Comparison of ENCODE assay signal across 32 cellular contexts in the genomic region with DNA sequence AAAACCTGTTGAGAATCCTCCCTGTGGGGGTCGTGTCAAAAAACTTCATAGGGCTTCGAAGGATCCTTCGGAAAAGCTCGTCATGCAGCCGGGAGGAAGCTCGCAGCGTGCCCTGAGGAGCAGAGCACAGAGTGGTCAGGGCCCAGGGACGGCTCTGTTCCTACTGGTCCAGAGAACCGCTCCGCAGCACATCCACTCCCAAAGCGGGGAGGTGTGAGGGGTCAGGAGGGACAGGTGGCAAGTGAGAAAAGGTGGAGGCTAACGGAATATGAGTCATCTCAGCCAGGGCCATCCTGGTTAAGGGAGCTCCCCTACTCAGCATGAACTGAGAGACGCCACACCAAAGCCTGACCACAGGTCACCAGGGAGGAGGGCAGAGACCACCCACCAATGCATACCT.
"Had no signal": no experiment of that assay in that cellular context is flagged by ENCODE, and none has a peak within 500 bp of the region (broad histone marks: within the 10 kb centered on the region; RNA-seq: fewer than 3 reads in every experiment).

No MANE protein-coding gene starts in this region.

- H3K27me3 Mint-ChIP-seq: activated CD4-positive, alpha-beta memory T cell treated with anti-CD3 and anti-CD28 coated beads for 36 hours; activated CD4-positive, alpha-beta T cell treated with anti-CD3 and anti-CD28 coated beads for 36 hours; activated CD4-positive, alpha-beta T cell treated with anti-CD3 and anti-CD28 coated beads, Interleukin-2, amount 10 ng/mL, durations not matched to agents 24 days and 14 days; activated CD8-positive, alpha-beta memory T cell treated with anti-CD3 and anti-CD28 coated beads, Interleukin-2, amount 10 ng/mL, durations not matched to agents 7 days and 5 days; activated naive CD8-positive, alpha-beta T cell; activated T-cell treated with anti-CD3 and anti-CD28 coated beads, Interleukin-2, amount 50 U/mL, for 24 hours; activated T-helper 17 cell treated with anti-CD3 and anti-CD28 coated beads, Interleukin-2, amount 50 U/mL, for 72 hours; effector memory CD8-positive, alpha-beta T cell; T-cell had no signal

- H3K27me3 ChIP-seq: brain microvascular endothelial cell had no signal

- H3K9me3 Mint-ChIP-seq: activated CD4-positive, alpha-beta memory T cell treated with anti-CD3 and anti-CD28 coated beads for 36 hours; activated CD4-positive, alpha-beta T cell treated with anti-CD3 and anti-CD28 coated beads, Interleukin-2, amount 10 ng/mL, durations not matched to agents 24 days and 14 days; activated T-cell treated with anti-CD3 and anti-CD28 coated beads, Interleukin-2, amount 50 U/mL, for 24 hours; activated T-helper 17 cell treated with anti-CD3 and anti-CD28 coated beads, Interleukin-2, amount 50 U/mL, for 72 hours; effector memory CD8-positive, alpha-beta T cell; T-cell; T-helper 1 cell treated with Interleukin-12 subunit alpha and Interleukin-12 subunit beta and Interleukin-4 antibody, amounts not matched to agents 30 μg/mL and 1 μg/mL, for 36 hours had no signal

- DNase-seq: activated CD4-positive, alpha-beta memory T cell treated with anti-CD3 and anti-CD28 coated beads for 36 hours; activated CD4-positive, alpha-beta T cell treated with anti-CD3 and anti-CD28 coated beads for 36 hours; activated CD4-positive, alpha-beta T cell treated with anti-CD3 and anti-CD28 coated beads, Interleukin-2, amount 10 ng/mL, durations not matched to agents 24 days and 14 days; activated CD4-positive, CD25-positive, alpha-beta regulatory T cell; activated CD4-positive, CD25-positive, alpha-beta regulatory T cell treated with anti-CD3 and anti-CD28 coated beads, Interleukin-2, amount 50 U/mL, for 72 hours; activated CD8-positive, alpha-beta memory T cell treated with anti-CD3 and anti-CD28 coated beads, Interleukin-2, amount 10 ng/mL, durations not matched to agents 7 days and 5 days; activated CD8-positive, alpha-beta memory T cell treated with anti-CD3 and anti-CD28 coated beads, Interleukin-2, amount 50 U/mL, for 4 hours; activated CD8-positive, alpha-beta T cell treated with anti-CD3 and anti-CD28 coated beads, Interleukin-2, amount 10 ng/mL, durations not matched to agents 7 days and 5 days; activated effector memory CD4-positive, alpha-beta T cell treated with Interleukin-2 at 50 U/mL for 16 hours; activated gamma-delta T cell treated with Interleukin-2 at 50 U/mL for 16 hours; activated naive CD4-positive, alpha-beta T cell treated with anti-CD3 and anti-CD28 coated beads, Interleukin-2, amount 50 U/mL, for 16 hours; activated naive CD4-positive, alpha-beta T cell treated with Interleukin-2 at 50 U/mL for 16 hours; activated T-cell treated with anti-CD3 and anti-CD28 coated beads for 4 hours; activated T-cell treated with anti-CD3 and anti-CD28 coated beads, Interleukin-2, amount 50 U/mL, for 24 hours; amniotic stem cell; anterior cingulate cortex; brain microvascular endothelial cell; caudate nucleus; cortex of kidney; dermis blood vessel endothelial cell; effector CD4-positive, alpha-beta T cell; effector memory CD8-positive, alpha-beta T cell; foreskin fibroblast; head of caudate nucleus; SW 1271; T-cell; T1000; WERI-Rb-1 had no signal

- H3K27ac Mint-ChIP-seq: activated CD4-positive, alpha-beta memory T cell treated with anti-CD3 and anti-CD28 coated beads for 36 hours; activated CD4-positive, alpha-beta T cell treated with anti-CD3 and anti-CD28 coated beads for 36 hours; activated CD4-positive, alpha-beta T cell treated with anti-CD3 and anti-CD28 coated beads, Interleukin-2, amount 10 ng/mL, durations not matched to agents 24 days and 14 days; activated CD8-positive, alpha-beta memory T cell treated with anti-CD3 and anti-CD28 coated beads, Interleukin-2, amount 10 ng/mL, durations not matched to agents 7 days and 5 days; activated CD8-positive, alpha-beta T cell treated with anti-CD3 and anti-CD28 coated beads, Interleukin-2, amount 10 ng/mL, durations not matched to agents 7 days and 5 days; activated naive CD8-positive, alpha-beta T cell; activated T-cell treated with anti-CD3 and anti-CD28 coated beads, Interleukin-2, amount 50 U/mL, for 24 hours; activated T-helper 17 cell treated with anti-CD3 and anti-CD28 coated beads, Interleukin-2, amount 50 U/mL, for 72 hours; effector memory CD8-positive, alpha-beta T cell; T-cell; T-helper 1 cell treated with Interleukin-12 subunit alpha and Interleukin-12 subunit beta and Interleukin-4 antibody, amounts not matched to agents 30 μg/mL and 1 μg/mL, for 36 hours had no signal

- H3K4me1 Mint-ChIP-seq: activated CD4-positive, alpha-beta T cell treated with anti-CD3 and anti-CD28 coated beads for 36 hours; activated CD4-positive, alpha-beta T cell treated with anti-CD3 and anti-CD28 coated beads, Interleukin-2, amount 10 ng/mL, durations not matched to agents 24 days and 14 days; activated CD8-positive, alpha-beta memory T cell treated with anti-CD3 and anti-CD28 coated beads, Interleukin-2, amount 10 ng/mL, durations not matched to agents 7 days and 5 days; activated T-helper 17 cell treated with anti-CD3 and anti-CD28 coated beads, Interleukin-2, amount 50 U/mL, for 72 hours; T-cell had no signal

- H3K27ac ChIP-seq: brain microvascular endothelial cell, epithelial cell of prostate, WERI-Rb-1 had no signal

- H3K4me3 Mint-ChIP-seq: activated CD4-positive, alpha-beta memory T cell treated with anti-CD3 and anti-CD28 coated beads for 36 hours; activated CD4-positive, alpha-beta T cell treated with anti-CD3 and anti-CD28 coated beads for 36 hours; activated CD4-positive, alpha-beta T cell treated with anti-CD3 and anti-CD28 coated beads, Interleukin-2, amount 10 ng/mL, durations not matched to agents 24 days and 14 days; activated CD8-positive, alpha-beta memory T cell treated with anti-CD3 and anti-CD28 coated beads, Interleukin-2, amount 10 ng/mL, durations not matched to agents 7 days and 5 days; activated CD8-positive, alpha-beta T cell treated with anti-CD3 and anti-CD28 coated beads, Interleukin-2, amount 10 ng/mL, durations not matched to agents 7 days and 5 days; activated naive CD8-positive, alpha-beta T cell; activated T-cell treated with anti-CD3 and anti-CD28 coated beads, Interleukin-2, amount 50 U/mL, for 24 hours; activated T-helper 17 cell treated with anti-CD3 and anti-CD28 coated beads, Interleukin-2, amount 50 U/mL, for 72 hours; effector memory CD8-positive, alpha-beta T cell; T-cell; T-helper 1 cell treated with Interleukin-12 subunit alpha and Interleukin-12 subunit beta and Interleukin-4 antibody, amounts not matched to agents 30 μg/mL and 1 μg/mL, for 36 hours had no signal
